ENCODE assay signal across 8 cellular contexts in the genomic region with DNA sequence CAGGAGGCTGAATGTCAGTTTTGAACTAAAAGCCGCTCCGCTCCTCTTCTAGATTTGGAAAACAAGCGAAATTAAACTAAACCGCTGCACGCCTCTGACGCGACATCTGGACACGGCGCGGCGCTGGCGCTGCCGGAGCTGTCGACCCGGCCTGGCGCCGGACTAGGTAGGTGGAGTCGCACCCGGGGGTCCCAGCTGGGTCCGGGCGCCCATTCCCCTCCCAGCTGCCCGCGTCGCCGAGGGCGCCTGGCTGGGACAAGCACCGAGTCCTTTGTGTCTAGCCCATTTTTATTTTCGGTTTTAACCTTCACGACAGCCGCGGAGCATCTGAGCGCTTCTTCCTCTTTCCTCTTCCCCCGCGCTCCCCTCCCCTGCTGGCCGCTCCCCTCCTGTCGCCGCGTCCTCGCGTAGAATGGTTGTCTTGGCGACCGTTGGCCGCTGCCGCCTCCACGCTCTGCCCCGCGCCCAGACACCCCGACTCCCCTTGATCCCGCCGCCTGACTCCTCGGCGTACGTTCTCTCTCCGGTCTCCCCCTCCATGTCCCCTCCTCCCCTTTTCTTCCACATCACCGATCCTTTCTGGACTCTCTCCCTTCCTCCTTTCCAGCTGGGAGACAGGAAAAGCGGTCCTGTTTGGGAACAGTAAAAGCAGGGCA. TPM values are rescaled to one million over a fixed set of nuclear protein-coding genes. Genes with fewer than 3 reads are reported as not detected.
DNase-seq lines count a peak whose midpoint lies in the region; ATAC-seq and TF ChIP-seq lines count a peak whose summit lies in the region.

No MANE protein-coding gene starts in this region.

- H3K27me3 ChIP-seq in uterus, result peaks cover 0 to 33% of the 10 kb centered on the region in 2 donors

- peaks cover 0 to 4% of the 10 kb centered on the region in 2 donors for H3K4me1 ChIP-seq in uterus

- ATAC-seq in GM21367 (IDR thresholded peaks at IDR 0.05; ENCODE audit: unreplicated experiment) (peak; percentile 86), omental fat pad (ENCODE audit: low FRiP score) (peak; percentile 76)

- no peak for TF ChIP-seq CTCF in omental fat pad (IDR thresholded peaks at IDR 0.05)
- TF ChIP-seq CTCF in uterus (IDR thresholded peaks at IDR 0.05), result no peak

- peak overlapping the region; percentile 54 to 67 for H3K4me3 ChIP-seq in uterus

- H3K27ac ChIP-seq in uterus, result peak overlapping the region; percentile 56 to 67

- no peaks in the 10 kb centered on the region for H3K9me3 ChIP-seq in uterus

- TF ChIP-seq POLR2A in uterus (IDR thresholded peaks at IDR 0.05), result no peak

- DNase-seq in DMS153 treated with DMSO at 0.1 percent for 48 hours (lab: John Stamatoyannopoulos, UW; ENCODE audit: unreplicated experiment) (peak; percentile 86), HK-2 (ENCODE audit: unreplicated experiment) (peak; percentile 70), activated gamma-delta T cell (lab: John Stamatoyannopoulos, UW) (peak; percentile 63), glomerular visceral epithelial cell (ENCODE audit: extremely low spot score) (peak; percentile 83), omental fat pad (ENCODE audit: low spot score) (no peak), uterus (peak; percentile 47 to 57)

- no peaks in the 10 kb centered on the region for H3K36me3 ChIP-seq in uterus

- intact Hi-C loops in uterus (cut with DNase I; ENCODE audit: low total_unique reads), result no loop called here

TF ChIP-seq in PFSK-1, 5 proteins besides CTCF, POLR2A, EP300 and RAD21:
- no peak for TF ChIP-seq FOXP2 (optimal IDR thresholded peaks at IDR 0.05; ENCODE audit: borderline replicate concordance, extremely low read depth, extremely low read length, insufficient read depth)
- TF ChIP-seq SIN3A (IDR thresholded peaks at IDR 0.05; ENCODE audit: borderline replicate concordance, insufficient read depth, low read length), result no peak; the same call in 1 of the 2 replicates
- TF ChIP-seq TAF1 (IDR thresholded peaks at IDR 0.05; ENCODE audit: borderline replicate concordance, insufficient read depth, low read length), result 0 out of 2 replicates have a peak, but pooled peaks have one; percentile 12
- TF ChIP-seq POLR2AphosphoS5 (IDR thresholded peaks at IDR 0.05; ENCODE audit: low read depth, low read length), result no peak
- TF ChIP-seq, protein P1, sequence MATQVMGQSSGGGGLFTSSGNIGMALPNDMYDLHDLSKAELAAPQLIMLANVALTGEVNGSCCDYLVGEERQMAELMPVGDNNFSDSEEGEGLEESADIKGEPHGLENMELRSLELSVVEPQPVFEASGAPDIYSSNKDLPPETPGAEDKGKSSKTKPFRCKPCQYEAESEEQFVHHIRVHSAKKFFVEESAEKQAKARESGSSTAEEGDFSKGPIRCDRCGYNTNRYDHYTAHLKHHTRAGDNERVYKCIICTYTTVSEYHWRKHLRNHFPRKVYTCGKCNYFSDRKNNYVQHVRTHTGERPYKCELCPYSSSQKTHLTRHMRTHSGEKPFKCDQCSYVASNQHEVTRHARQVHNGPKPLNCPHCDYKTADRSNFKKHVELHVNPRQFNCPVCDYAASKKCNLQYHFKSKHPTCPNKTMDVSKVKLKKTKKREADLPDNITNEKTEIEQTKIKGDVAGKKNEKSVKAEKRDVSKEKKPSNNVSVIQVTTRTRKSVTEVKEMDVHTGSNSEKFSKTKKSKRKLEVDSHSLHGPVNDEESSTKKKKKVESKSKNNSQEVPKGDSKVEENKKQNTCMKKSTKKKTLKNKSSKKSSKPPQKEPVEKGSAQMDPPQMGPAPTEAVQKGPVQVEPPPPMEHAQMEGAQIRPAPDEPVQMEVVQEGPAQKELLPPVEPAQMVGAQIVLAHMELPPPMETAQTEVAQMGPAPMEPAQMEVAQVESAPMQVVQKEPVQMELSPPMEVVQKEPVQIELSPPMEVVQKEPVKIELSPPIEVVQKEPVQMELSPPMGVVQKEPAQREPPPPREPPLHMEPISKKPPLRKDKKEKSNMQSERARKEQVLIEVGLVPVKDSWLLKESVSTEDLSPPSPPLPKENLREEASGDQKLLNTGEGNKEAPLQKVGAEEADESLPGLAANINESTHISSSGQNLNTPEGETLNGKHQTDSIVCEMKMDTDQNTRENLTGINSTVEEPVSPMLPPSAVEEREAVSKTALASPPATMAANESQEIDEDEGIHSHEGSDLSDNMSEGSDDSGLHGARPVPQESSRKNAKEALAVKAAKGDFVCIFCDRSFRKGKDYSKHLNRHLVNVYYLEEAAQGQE (IDR thresholded peaks at IDR 0.05; ENCODE audit: insufficient read depth in 1 of 2, low read depth in 2 of 2, low read length in 2 of 2), result 0 out of 4 replicates have a peak, but pooled peaks of 1 of the 2 experiments have one; percentile 3

RNA-seq across cellular contexts. Expression of a gene that starts 0.5 kb away (rescaled TPM):
- 1.0 TPM for polyA plus RNA-seq in PFSK-1 (2012; ENCODE audit: insufficient read length, low read depth)
- total RNA-seq in omental fat pad (under 1 TPM in 2 of 4 donors, not detected in 2; 0.72 to 0.93 TPM), uterus (1 to 10 TPM in 1 of 4 donors, under 1 TPM in 2, not detected in 1; 0.29 to 1.8 (median 0.35) TPM)

RNA-seq across cellular contexts. Expression of a gene that starts 0.9 kb away (rescaled TPM):
- polyA plus RNA-seq in PFSK-1 (2012; ENCODE audit: insufficient read length, low read depth), result 810 TPM
- total RNA-seq in omental fat pad, result 1 to 10 TPM in 2 of 4 donors, under 1 TPM in 2; 0.72 to 3.0 (median 1.8) TPM
- under 1 TPM in 1 of 4 donors, not detected in 3; 0.88 TPM for total RNA-seq in uterus

RNA-seq across cellular contexts. Expression of a gene that starts 14.0 kb away (rescaled TPM):
- polyA plus RNA-seq in PFSK-1 (2012; ENCODE audit: insufficient read length, low read depth), result 53.0 TPM
- total RNA-seq in omental fat pad (10 to 100 TPM; 17.0 to 84.7 (median 34.9) TPM), uterus (10 to 100 TPM in 1 of 4 donors, 1 to 10 TPM in 2, under 1 TPM in 1; 0.83 to 11.8 (median 2.9) TPM)
